Comparison of ENCODE assay signal across 28 cellular contexts in the genomic region with DNA sequence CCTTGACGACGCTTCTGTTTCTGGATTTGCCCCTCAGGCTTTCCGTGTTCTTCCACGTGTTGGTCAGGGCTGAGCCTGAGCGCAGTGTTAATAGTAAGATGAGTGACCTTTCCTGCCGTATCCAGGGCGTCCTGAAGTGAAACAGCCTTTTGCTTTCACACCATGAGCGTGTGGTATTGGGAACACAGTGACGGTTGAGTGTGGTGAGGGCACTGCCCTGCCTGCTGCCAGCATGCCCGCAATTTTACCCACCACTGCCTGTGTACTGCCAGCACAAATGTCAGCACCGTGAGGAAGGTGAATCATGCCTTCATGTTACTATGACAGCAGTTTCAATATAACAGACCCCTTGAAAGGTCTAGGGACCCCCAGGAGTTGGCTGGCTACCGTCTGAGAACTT.
A peak's percentile ranks its signal among the peaks of the same experiment; 100 is the strongest.
DNase-seq lines count a peak whose midpoint lies in the region; ATAC-seq, FAIRE-seq and TF ChIP-seq lines count a peak whose summit lies in the region.
"Had no signal": no experiment of that assay in that cellular context is flagged by ENCODE, and none has a peak within 500 bp of the region (broad histone marks: within the 10 kb centered on the region; RNA-seq: fewer than 3 reads in every experiment).

No MANE protein-coding gene starts in this region.

- peak; percentile 87 for FAIRE-seq in urothelium cell line (lab: Jason Lieb, UNC)
- FAIRE-seq: A549, D721Med, GM12878, GM19239, H1 had no signal

- no peak overlapping the region for H3K4me3 Mint-ChIP-seq in activated naive CD8-positive, alpha-beta T cell treated with anti-CD3 and anti-CD28 coated beads, Interleukin-2, amount 10 ng/mL, durations not matched to agents 7 days and 5 days
- H3K4me3 Mint-ChIP-seq in activated naive CD8-positive, alpha-beta T cell treated with anti-CD3 and anti-CD28 coated beads for 36 hours, result no peak overlapping the region
- H3K4me3 Mint-ChIP-seq: CD14-positive monocyte; CD4-positive, alpha-beta T cell; CD8-positive, alpha-beta memory T cell had no signal

- peaks cover 35% of the 10 kb centered on the region for H3K36me3 Mint-ChIP-seq in activated naive CD8-positive, alpha-beta T cell treated with anti-CD3 and anti-CD28 coated beads, Interleukin-2, amount 10 ng/mL, durations not matched to agents 7 days and 5 days
- peaks cover 33% of the 10 kb centered on the region for H3K36me3 Mint-ChIP-seq in activated naive CD8-positive, alpha-beta T cell treated with anti-CD3 and anti-CD28 coated beads for 36 hours

- H3K4me2 ChIP-seq in osteoblast (ENCODE audit: insufficient read depth, low read length), result no peak overlapping the region
- H3K4me2 ChIP-seq: A549; BLaER1 treated with 17β-estradiol and CSF1 and Interleukin-3, amounts not matched to agents 10 nM and 100 nM had no signal

- peak; percentile 11 for DNase-seq in activated naive CD8-positive, alpha-beta T cell treated with anti-CD3 and anti-CD28 coated beads, Interleukin-2, amount 10 ng/mL, durations not matched to agents 7 days and 5 days
- DNase-seq in activated naive CD8-positive, alpha-beta T cell treated with anti-CD3 and anti-CD28 coated beads for 36 hours, result no peak
- DNase-seq in osteoblast (ENCODE audit: insufficient read length, low spot score, missing footprints), result peak; percentile 5
- DNase-seq in posterior vena cava (ENCODE audit: low spot score), result peak; percentile 14
- no peak for DNase-seq in urothelium cell line (ENCODE audit: low spot score)
- no peak for DNase-seq in NCI-H774 (lab: John Stamatoyannopoulos, UW)
- no peak for DNase-seq in body of pancreas
- DNase-seq: 8988T; ACHN; AML-193; BE2C; CD4-positive, alpha-beta T cell; CD8-positive, alpha-beta memory T cell; DMS 273 treated with DMSO at 0.1 percent for 48 hours; DMS79; EL; GDM1; GM23248; H7; HCEC 1CT had no signal

- H4K20me1 ChIP-seq in osteoblast (ENCODE audit: insufficient read depth, low read length), result peaks cover 4% of the 10 kb centered on the region

- H3K4me1 ChIP-seq in osteoblast (ENCODE audit: insufficient read depth, low read length) (peaks cover 3% of the 10 kb centered on the region), body of pancreas (no peaks in the 10 kb centered on the region)
- H3K4me1 ChIP-seq: A549, BE2C had no signal

- H3K27ac ChIP-seq in osteoblast (ENCODE audit: low read depth, low read length), result no peak overlapping the region
- no peak overlapping the region for H3K27ac ChIP-seq in body of pancreas
- H3K27ac ChIP-seq: A549; BLaER1 treated with 17β-estradiol and CSF1 and Interleukin-3, amounts not matched to agents 10 nM and 100 nM; GM23248 had no signal

- H3K36me3 ChIP-seq in osteoblast (ENCODE audit: insufficient read depth, low read length) (peaks cover 10% of the 10 kb centered on the region), body of pancreas (replicated peaks in 1 of 2; ENCODE audit: insufficient read depth in 1 of 2, low read depth in 2 of 2) (no peaks in the 10 kb centered on the region)
- H3K36me3 ChIP-seq: BE2C had no signal

- H3K27ac Mint-ChIP-seq in activated naive CD8-positive, alpha-beta T cell treated with anti-CD3 and anti-CD28 coated beads, Interleukin-2, amount 10 ng/mL, durations not matched to agents 7 days and 5 days, result no peak overlapping the region
- no peak overlapping the region for H3K27ac Mint-ChIP-seq in activated naive CD8-positive, alpha-beta T cell treated with anti-CD3 and anti-CD28 coated beads for 36 hours
- H3K27ac Mint-ChIP-seq: CD14-positive monocyte; CD4-positive, alpha-beta T cell had no signal

- no peaks in the 10 kb centered on the region for H3K27me3 ChIP-seq in osteoblast (ENCODE audit: insufficient read depth, low read length)
- H3K27me3 ChIP-seq in body of pancreas, result no peaks in the 10 kb centered on the region
- H3K27me3 ChIP-seq: BE2C; BLaER1 treated with 17β-estradiol and CSF1 and Interleukin-3, amounts not matched to agents 10 nM and 100 nM had no signal

- TF ChIP-seq CTCF in osteoblast (IDR thresholded peaks at IDR 0.05; ENCODE audit: extremely low read depth, low read depth, low read length), result no peak
- TF ChIP-seq CTCF in body of pancreas (IDR thresholded peaks at IDR 0.05), result no peak

- no peak for TF ChIP-seq POLR2A in body of pancreas (IDR thresholded peaks at IDR 0.05)

- POLR2A ChIA-PET in activated naive CD8-positive, alpha-beta T cell treated with anti-CD3 and anti-CD28 coated beads, Interleukin-2, amount 10 ng/mL, durations not matched to agents 7 days and 5 days (lab: Charles Lee), result no interaction called here

- H3K27me3 Mint-ChIP-seq in activated naive CD8-positive, alpha-beta T cell treated with anti-CD3 and anti-CD28 coated beads, Interleukin-2, amount 10 ng/mL, durations not matched to agents 7 days and 5 days, result no peaks in the 10 kb centered on the region
- no peaks in the 10 kb centered on the region for H3K27me3 Mint-ChIP-seq in activated naive CD8-positive, alpha-beta T cell treated with anti-CD3 and anti-CD28 coated beads for 36 hours
- H3K27me3 Mint-ChIP-seq: CD4-positive, alpha-beta T cell; CD8-positive, alpha-beta memory T cell had no signal

- no peak for ATAC-seq in activated naive CD8-positive, alpha-beta T cell treated with anti-CD3 and anti-CD28 coated beads, Interleukin-2, amount 10 ng/mL, durations not matched to agents 7 days and 5 days (ENCODE audit: low read depth)
- ATAC-seq in HG02981 (IDR thresholded peaks at IDR 0.05; ENCODE audit: unreplicated experiment) (no peak), body of pancreas (no peak)
- ATAC-seq: A549, GM12878 had no signal

- H3K9me3 Mint-ChIP-seq in activated naive CD8-positive, alpha-beta T cell treated with anti-CD3 and anti-CD28 coated beads, Interleukin-2, amount 10 ng/mL, durations not matched to agents 7 days and 5 days, result no peaks in the 10 kb centered on the region
- H3K9me3 Mint-ChIP-seq in activated naive CD8-positive, alpha-beta T cell treated with anti-CD3 and anti-CD28 coated beads for 36 hours, result no peaks in the 10 kb centered on the region
- H3K9me3 Mint-ChIP-seq: CD4-positive, alpha-beta T cell; CD8-positive, alpha-beta memory T cell had no signal

- H3K9me3 ChIP-seq in osteoblast (ENCODE audit: low read depth, low read length), result no peaks in the 10 kb centered on the region
- H3K9me3 ChIP-seq in body of pancreas, result no peaks in the 10 kb centered on the region
- H3K9me3 ChIP-seq: A549, BE2C had no signal

- no peak overlapping the region for H3K4me3 ChIP-seq in osteoblast (ENCODE audit: insufficient read depth, low read length)
- H3K4me3 ChIP-seq in body of pancreas, result no peak overlapping the region
- H3K4me3 ChIP-seq: A549; BLaER1 treated with 17β-estradiol and CSF1 and Interleukin-3, amounts not matched to agents 10 nM and 100 nM; GM12878; GM23248 had no signal

- intact Hi-C loops in posterior vena cava (cut with DNase I), result no loop called here
- intact Hi-C loops in body of pancreas (cut with DNase I), result no loop called here

- 97 to 98% methylated on average over 11 to 12 of the region's 12 CpGs for WGBS in body of pancreas, 2 donors

- H3K79me2 ChIP-seq in osteoblast (ENCODE audit: insufficient read depth, low read length), result no peaks in the 10 kb centered on the region

- H2AFZ ChIP-seq in osteoblast (ENCODE audit: low read length), result no peak overlapping the region
- H2AFZ ChIP-seq: GM23248 had no signal

- peaks cover 2% of the 10 kb centered on the region for H3K4me1 Mint-ChIP-seq in activated naive CD8-positive, alpha-beta T cell treated with anti-CD3 and anti-CD28 coated beads, Interleukin-2, amount 10 ng/mL, durations not matched to agents 7 days and 5 days
- peaks cover 2% of the 10 kb centered on the region for H3K4me1 Mint-ChIP-seq in activated naive CD8-positive, alpha-beta T cell treated with anti-CD3 and anti-CD28 coated beads for 36 hours
- H3K4me1 Mint-ChIP-seq: CD14-positive monocyte had no signal

Comparison
In these comparisons a context has a peak if more than half of its experiments do, and no peak if none do; other contexts are left out.
1. DNase-seq: peak in activated naive CD8-positive, alpha-beta T cell treated with anti-CD3 and anti-CD28 coated beads, Interleukin-2, amount 10 ng/mL, durations not matched to agents 7 days and 5 days (single experiment), osteoblast (single experiment) and posterior vena cava (single experiment); none in activated naive CD8-positive, alpha-beta T cell treated with anti-CD3 and anti-CD28 coated beads for 36 hours (single experiment), urothelium cell line (single experiment), NCI-H774 (single experiment) and body of pancreas (0 of 4).